In the genomic region with DNA sequence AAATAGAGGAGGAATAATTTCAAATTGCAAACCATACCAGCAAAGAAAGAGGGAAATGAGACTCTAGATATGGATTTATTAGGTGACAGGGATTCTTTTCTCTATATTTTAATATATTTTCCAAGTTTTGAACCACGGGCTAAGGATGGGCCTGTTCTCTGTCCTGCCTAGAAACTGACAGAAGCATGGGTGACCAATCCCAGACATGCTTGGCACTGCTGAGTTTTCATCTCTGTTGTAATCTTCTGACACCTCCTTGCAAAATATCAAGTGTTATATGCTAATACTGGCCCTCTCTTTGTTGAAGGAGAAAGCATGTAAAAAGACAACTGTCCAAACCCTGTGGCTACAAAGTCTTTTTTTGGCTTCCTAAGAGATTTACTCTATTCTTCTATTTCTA, we compare ENCODE assay signal across 23 cellular contexts. TPM values are rescaled to one million over a fixed set of nuclear protein-coding genes. Genes with fewer than 3 reads are reported as not detected.
DNase-seq lines count a peak whose midpoint lies in the region; ATAC-seq and TF ChIP-seq lines count a peak whose summit lies in the region.
"Had no signal": no experiment of that assay in that cellular context is flagged by ENCODE, and none has a peak within 500 bp of the region (broad histone marks: within the 10 kb centered on the region; RNA-seq: fewer than 3 reads in every experiment).

No MANE protein-coding gene starts in this region.

- H3K4me3 Mint-ChIP-seq in neural crest cell, result no peak overlapping the region
- H3K4me3 Mint-ChIP-seq: activated B cell treated with CpG ODN at 0.5 μM for 24 hours; T-helper 1 cell treated with Interleukin-12 subunit alpha and Interleukin-12 subunit beta and Interleukin-4 antibody, amounts not matched to agents 30 μg/mL and 1 μg/mL, for 36 hours had no signal

- no peaks in the 10 kb centered on the region for H3K27me3 Mint-ChIP-seq in neural crest cell (ENCODE audit: low read depth)
- H3K27me3 Mint-ChIP-seq: activated B cell treated with CpG ODN at 0.5 μM for 24 hours had no signal

- H3K36me3 ChIP-seq in gastroesophageal sphincter, result peaks cover 0 to 71% of the 10 kb centered on the region in 2 donors

- WGBS in gastroesophageal sphincter (ENCODE audit: low coverage in 1 of 2), 2 donors, result 33 to 43% methylated on average over 1 of the region's 1 CpG

- H3K4me1 Mint-ChIP-seq in neural crest cell, result peaks cover 28% of the 10 kb centered on the region
- H3K4me1 Mint-ChIP-seq: activated B cell treated with CpG ODN at 0.5 μM for 24 hours had no signal

- peak; percentile 24 for DNase-seq in AG20443 (ENCODE audit: low spot score)
- peak; percentile 71 for DNase-seq in amniotic epithelial cell (ENCODE audit: low read depth)
- DNase-seq in neural crest cell (ENCODE audit: low read depth, low spot score), result no peak
- no peak for DNase-seq in nucleus accumbens (lab: John Stamatoyannopoulos, UW)
- DNase-seq in COLO668 (lab: John Stamatoyannopoulos, UW; ENCODE audit: unreplicated experiment), result no peak
- DNase-seq: activated B cell treated with CpG ODN at 0.5 μM for 24 hours; activated effector memory CD4-positive, alpha-beta T cell treated with anti-CD3 and anti-CD28 coated beads, Interleukin-2, amount 50 U/mL, for 16 hours; aorta; COR-L47; hippocampal formation; kidney; MG63; midbrain; NCI-H1694; NCI-H2227 treated with DMSO at 0.1 percent for 48 hours; NK-92 treated with Interleukin-12 subunit alpha and Interleukin-12 subunit beta, amount 100 ng/mL, for 24 hours; occipital lobe; stimulated activated CD4-positive, alpha-beta T cell treated with anti-CD3 and anti-CD28 coated beads, Interleukin-2, amount 100 ng/mL, for 48 hours; substantia nigra had no signal

- no peaks in the 10 kb centered on the region for H3K9me3 Mint-ChIP-seq in neural crest cell
- H3K9me3 Mint-ChIP-seq: activated B cell treated with CpG ODN at 0.5 μM for 24 hours; T-helper 1 cell treated with Interleukin-12 subunit alpha and Interleukin-12 subunit beta and Interleukin-4 antibody, amounts not matched to agents 30 μg/mL and 1 μg/mL, for 36 hours had no signal

- H3K27ac Mint-ChIP-seq in neural crest cell (ENCODE audit: unreplicated experiment), result peak overlapping the region; percentile 88
- H3K27ac Mint-ChIP-seq: activated B cell treated with CpG ODN at 0.5 μM for 24 hours; T-helper 1 cell treated with Interleukin-12 subunit alpha and Interleukin-12 subunit beta and Interleukin-4 antibody, amounts not matched to agents 30 μg/mL and 1 μg/mL, for 36 hours had no signal

- peaks cover 8% of the 10 kb centered on the region for H3K36me3 Mint-ChIP-seq in neural crest cell (ENCODE audit: low read depth)

- no peak overlapping the region for H3K27ac ChIP-seq in gastroesophageal sphincter

- no peak for TF ChIP-seq POLR2A in gastroesophageal sphincter (IDR thresholded peaks at IDR 0.05)

- ATAC-seq in gastroesophageal sphincter (peak; percentile 85), GM21529 (IDR thresholded peaks at IDR 0.05; ENCODE audit: unreplicated experiment) (no peak), GM18858 (IDR thresholded peaks at IDR 0.05; ENCODE audit: unreplicated experiment) (no peak)

- H3K27me3 ChIP-seq in gastroesophageal sphincter, result no peaks in the 10 kb centered on the region
- H3K27me3 ChIP-seq: MG63 had no signal

- no peak overlapping the region for H3K4me3 ChIP-seq in gastroesophageal sphincter
- H3K4me3 ChIP-seq: MG63 had no signal

- no peaks in the 10 kb centered on the region for H3K9me3 ChIP-seq in gastroesophageal sphincter
- H3K9me3 ChIP-seq: MG63 had no signal

- no peak for TF ChIP-seq EP300 in gastroesophageal sphincter (IDR thresholded peaks at IDR 0.05)

- TF ChIP-seq CTCF in gastroesophageal sphincter (IDR thresholded peaks at IDR 0.05) (no peak), neural crest cell (conservative IDR thresholded peaks at IDR 0.05) (no peak)

- peaks cover 0 to 28% (median 0%) of the 10 kb centered on the region in 3 donors for H3K4me1 ChIP-seq in gastroesophageal sphincter

RNA-seq across cellular contexts. Expression of a gene that starts 0.8 kb away (rescaled TPM):
- total RNA-seq in gastroesophageal sphincter (10 to 100 TPM in 2 of 4 donors, 1 to 10 TPM in 2; 2.2 to 13.5 (median 9.0) TPM), neural crest cell (0.14 and 0.20 TPM in 2 replicates)
- total RNA-seq: activated B cell treated with CpG ODN at 0.5 μM for 24 hours, occipital lobe had no signal

Comparison
In these comparisons a context has a peak if more than half of its experiments do, and no peak if none do; other contexts are left out.
1. DNase-seq: peak in AG20443 (single experiment) and amniotic epithelial cell (single experiment); none in neural crest cell (single experiment), nucleus accumbens (0 of 56) and COLO668 (single experiment).